Comparison of ENCODE assay signal across 1 cellular context in genomic region chr17:50267074-50267841, GRCh38.
A peak's percentile ranks its signal among the peaks of the same experiment; 100 is the strongest.
TF ChIP-seq lines count a peak whose summit lies in the region.

No MANE protein-coding gene starts in this region.

TF ChIP-seq in GM12878, 131 proteins besides CTCF, POLR2A, EP300 and RAD21:
- TF ChIP-seq CEBPZ (IDR thresholded peaks at IDR 0.05; ENCODE audit: low read depth, low read length) (no peak), ZBED1 (IDR thresholded peaks at IDR 0.05; ENCODE audit: borderline replicate concordance) (no peak), PKNOX1 (IDR thresholded peaks at IDR 0.05) (peak; percentile 75), YBX1 (IDR thresholded peaks at IDR 0.05) (no peak), POLR2AphosphoS2 (IDR thresholded peaks at IDR 0.05; ENCODE audit: low read depth, low read length) (no peak), RELB (IDR thresholded peaks at IDR 0.05; ENCODE audit: low read depth) (no peak)
- TF ChIP-seq, protein P1, sequence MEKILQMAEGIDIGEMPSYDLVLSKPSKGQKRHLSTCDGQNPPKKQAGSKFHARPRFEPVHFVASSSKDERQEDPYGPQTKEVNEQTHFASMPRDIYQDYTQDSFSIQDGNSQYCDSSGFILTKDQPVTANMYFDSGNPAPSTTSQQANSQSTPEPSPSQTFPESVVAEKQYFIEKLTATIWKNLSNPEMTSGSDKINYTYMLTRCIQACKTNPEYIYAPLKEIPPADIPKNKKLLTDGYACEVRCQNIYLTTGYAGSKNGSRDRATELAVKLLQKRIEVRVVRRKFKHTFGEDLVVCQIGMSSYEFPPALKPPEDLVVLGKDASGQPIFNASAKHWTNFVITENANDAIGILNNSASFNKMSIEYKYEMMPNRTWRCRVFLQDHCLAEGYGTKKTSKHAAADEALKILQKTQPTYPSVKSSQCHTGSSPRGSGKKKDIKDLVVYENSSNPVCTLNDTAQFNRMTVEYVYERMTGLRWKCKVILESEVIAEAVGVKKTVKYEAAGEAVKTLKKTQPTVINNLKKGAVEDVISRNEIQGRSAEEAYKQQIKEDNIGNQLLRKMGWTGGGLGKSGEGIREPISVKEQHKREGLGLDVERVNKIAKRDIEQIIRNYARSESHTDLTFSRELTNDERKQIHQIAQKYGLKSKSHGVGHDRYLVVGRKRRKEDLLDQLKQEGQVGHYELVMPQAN (conservative IDR thresholded peaks at IDR 0.05) = no peak
